Comparison of ENCODE assay signal across 22 cellular contexts in genomic region chr17:31297090-31297489, GRCh38. TPM values are rescaled to one million over a fixed set of nuclear protein-coding genes. Genes with fewer than 3 reads are reported as not detected.
DNase-seq lines count a peak whose midpoint lies in the region; ATAC-seq and TF ChIP-seq lines count a peak whose summit lies in the region.
"Had no signal": no experiment of that assay in that cellular context is flagged by ENCODE, and none has a peak within 500 bp of the region (broad histone marks: within the 10 kb centered on the region; RNA-seq: fewer than 3 reads in every experiment).

A gene with protein sequence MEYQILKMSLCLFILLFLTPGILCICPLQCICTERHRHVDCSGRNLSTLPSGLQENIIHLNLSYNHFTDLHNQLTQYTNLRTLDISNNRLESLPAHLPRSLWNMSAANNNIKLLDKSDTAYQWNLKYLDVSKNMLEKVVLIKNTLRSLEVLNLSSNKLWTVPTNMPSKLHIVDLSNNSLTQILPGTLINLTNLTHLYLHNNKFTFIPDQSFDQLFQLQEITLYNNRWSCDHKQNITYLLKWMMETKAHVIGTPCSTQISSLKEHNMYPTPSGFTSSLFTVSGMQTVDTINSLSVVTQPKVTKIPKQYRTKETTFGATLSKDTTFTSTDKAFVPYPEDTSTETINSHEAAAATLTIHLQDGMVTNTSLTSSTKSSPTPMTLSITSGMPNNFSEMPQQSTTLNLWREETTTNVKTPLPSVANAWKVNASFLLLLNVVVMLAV (minus strand): TSS chr17:31297239. CDS start chr17:31296331, 908 bp downstream.

- H3K4me1 Mint-ChIP-seq in GM23338, result peaks cover 15% of the 10 kb centered on the region

- H3F3A ChIP-seq in GM23338 (replicated peaks; ENCODE audit: low read depth), result no peaks in the 10 kb centered on the region

- H3K4me2 ChIP-seq in GM23338, result no peak within 1 kb of the TSS

- H3K27ac Mint-ChIP-seq in GM23338, result peak within 1 kb of the TSS; percentile 32; the same call in 1 of the 2 replicates
- H3K27ac Mint-ChIP-seq: activated B cell treated with CpG ODN at 0.5 μM for 24 hours; activated naive CD4-positive, alpha-beta T cell treated with anti-CD3 and anti-CD28 coated beads, Interleukin-2, amount 50 U/mL, for 72 hours had no signal

- POLR2A ChIA-PET in GM10248 (lab: Yijun Ruan, JAX) (no interaction called here), HEK293T (lab: Yijun Ruan, JAX) (no interaction called here)

- no peaks in the 10 kb centered on the region for H3K9me3 Mint-ChIP-seq in GM23338
- H3K9me3 Mint-ChIP-seq: activated B cell treated with CpG ODN at 0.5 μM for 24 hours; activated naive CD4-positive, alpha-beta T cell treated with anti-CD3 and anti-CD28 coated beads, Interleukin-2, amount 50 U/mL, for 72 hours had no signal

- no peaks in the 10 kb centered on the region for H3K79me2 ChIP-seq in GM23338 (replicated peaks; ENCODE audit: insufficient read depth)

- no peaks in the 10 kb centered on the region for H4K20me1 ChIP-seq in GM23338 (replicated peaks; ENCODE audit: insufficient read depth)

- intact Hi-C loops in lower lobe of right lung (cut with DNase I), result no loop called here

- H3K4me1 ChIP-seq in GM23338 (ENCODE audit: insufficient read depth), result peaks cover 10% of the 10 kb centered on the region; the same call in 1 of the 2 replicates
- H3K4me1 ChIP-seq in lower lobe of right lung, result no peaks in the 10 kb centered on the region
- H3K4me1 ChIP-seq: foreskin keratinocyte had no signal

- H3K36me3 Mint-ChIP-seq in GM23338 (ENCODE audit: low read depth), result no peaks in the 10 kb centered on the region
- H3K36me3 Mint-ChIP-seq: activated naive CD4-positive, alpha-beta T cell treated with anti-CD3 and anti-CD28 coated beads, Interleukin-2, amount 50 U/mL, for 72 hours had no signal

- H3K4me3 ChIP-seq in GM23338 (no peak within 1 kb of the TSS), lower lobe of right lung (no peak within 1 kb of the TSS)

- H3K27ac ChIP-seq in GM23338 (ENCODE audit: low read depth), result no peak within 1 kb of the TSS
- no peak within 1 kb of the TSS for H3K27ac ChIP-seq in lower lobe of right lung
- H3K27ac ChIP-seq: C4-2B, foreskin keratinocyte had no signal

- CTCF ChIA-PET in GM10248 (lab: Yijun Ruan, JAX), result no interaction called here
- CTCF ChIA-PET in HEK293T (lab: Yijun Ruan, JAX), result no interaction called here

- peak; percentile 74 for ATAC-seq in GM23338
- no peak for ATAC-seq in lower lobe of right lung
- ATAC-seq: activated naive CD4-positive, alpha-beta T cell treated with anti-CD3 and anti-CD28 coated beads, Interleukin-2, amount 50 U/mL, for 72 hours; foreskin keratinocyte had no signal

- no peaks in the 10 kb centered on the region for H3K9me3 ChIP-seq in lower lobe of right lung

- H3K36me3 ChIP-seq in GM23338 (ENCODE audit: insufficient read depth) (no peaks in the 10 kb centered on the region), lower lobe of right lung (no peaks in the 10 kb centered on the region)

- H3K27me3 Mint-ChIP-seq in GM23338 (ENCODE audit: insufficient read depth, low read depth, poor library complexity), result peaks cover 2% of the 10 kb centered on the region
- H3K27me3 Mint-ChIP-seq: activated B cell treated with CpG ODN at 0.5 μM for 24 hours had no signal

- H3K27me3 ChIP-seq in GM23338 (ENCODE audit: insufficient read depth), result no peaks in the 10 kb centered on the region
- no peaks in the 10 kb centered on the region for H3K27me3 ChIP-seq in lower lobe of right lung (ENCODE audit: low read depth)
- H3K27me3 ChIP-seq: foreskin keratinocyte had no signal

- H2AFZ ChIP-seq in GM23338, result no peak within 1 kb of the TSS

- DNase-seq in GM23338 (ENCODE audit: low spot score) (peak; percentile 20), cerebellar cortex (ENCODE audit: low spot score) (peak; percentile 85), lower lobe of right lung (no peak), superior temporal gyrus (ENCODE audit: extremely low spot score) (peak; percentile 92), GM10248 (ENCODE audit: extremely low spot score) (no peak), GDM1 (lab: John Stamatoyannopoulos, UW) (no peak), HEK293T (ENCODE audit: extremely low spot score) (no peak)
- DNase-seq: activated B cell treated with CpG ODN at 0.5 μM for 24 hours; DND-41; effector memory CD4-positive, alpha-beta T cell; foreskin keratinocyte; HCEC 1CT; NCI-H1105; NCI-H2029 treated with DMSO at 0.1 percent for 48 hours; NCI-H345; T-helper 9 cell had no signal

- H3K4me3 Mint-ChIP-seq in GM23338, result no peak within 1 kb of the TSS
- H3K4me3 Mint-ChIP-seq: activated B cell treated with CpG ODN at 0.5 μM for 24 hours had no signal

- TF ChIP-seq CTCF in GM23338 (conservative IDR thresholded peaks at IDR 0.05; ENCODE audit: low read depth in 2 of 2) (no peak), lower lobe of right lung (IDR thresholded peaks at IDR 0.05) (no peak), GM10248 (IDR thresholded peaks at IDR 0.05; ENCODE audit: control extremely low read depth, extremely low read depth, low read depth, missing control alignments) (no peak)

- H3K9me2 ChIP-seq in GM23338 (ENCODE audit: insufficient read depth), result no peaks in the 10 kb centered on the region

TF ChIP-seq in GM23338, 12 proteins besides CTCF, POLR2A, EP300 and RAD21 (continues in another document):
- TF ChIP-seq POLR2AphosphoS5 (IDR thresholded peaks at IDR 0.05; ENCODE audit: low read depth) (no peak), EZH2phosphoT487 (IDR thresholded peaks at IDR 0.05; ENCODE audit: unreplicated experiment) (no peak)

TF ChIP-seq in HEK293T, 16 proteins besides CTCF, POLR2A, EP300 and RAD21:
- no peak for TF ChIP-seq FOXK2 (IDR thresholded peaks at IDR 0.05)
- no peak for TF ChIP-seq PKNOX1 (IDR thresholded peaks at IDR 0.05)

RNA-seq across cellular contexts. Expression of the gene that starts here (rescaled TPM):
- not detected in 2 replicates for total RNA-seq in GM23338 (2014; rRNA removed; shearing (Covaris generic))
- 0.71 and 1.3 TPM in 2 replicates for polyA plus RNA-seq in GM23338 (2016; fragmentation: Nextera tagmentation; extraction: Ambion mirVana)
- total RNA-seq in lower lobe of right lung, result 12.4 TPM
- total RNA-seq: chondrocyte, foreskin keratinocyte, skeletal muscle tissue, ureter had no signal
- polyA plus RNA-seq: foreskin keratinocyte, neural cell had no signal

Comparison
In these comparisons a context has a peak if more than half of its experiments do, and no peak if none do; other contexts are left out.
1. RNA of the gene that starts here (total RNA-seq): 12.4 TPM in lower lobe of right lung (single experiment); not detected in GM23338; every median in the first group is over 10 times any median in the second.
2. DNase-seq: peak in GM23338 (single experiment), cerebellar cortex (single experiment) and superior temporal gyrus (single experiment); none in lower lobe of right lung (single experiment), GM10248 (single experiment), GDM1 (single experiment) and HEK293T (single experiment).